ENCODE assay signal across 11 cellular contexts in the genomic region with DNA sequence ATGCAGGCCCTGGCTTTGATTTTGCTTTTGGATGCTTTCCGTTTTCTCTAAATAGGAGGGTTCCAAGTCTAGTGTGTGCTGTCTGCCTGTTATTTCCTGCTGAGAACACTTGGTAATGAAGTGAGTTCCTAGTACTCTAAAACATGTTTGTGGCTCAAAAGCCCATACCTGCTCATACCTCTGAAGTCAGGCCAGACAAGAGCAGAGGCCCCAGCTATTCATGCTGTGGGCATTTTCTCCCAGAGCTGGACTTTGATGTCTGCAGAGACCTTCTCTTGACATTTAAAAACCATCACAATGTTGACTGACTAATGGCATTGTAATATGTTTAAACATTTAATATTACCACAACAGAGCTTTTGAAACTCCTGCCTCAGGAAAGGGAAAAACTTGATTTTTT.
DNase-seq lines count a peak whose midpoint lies in the region; ATAC-seq and TF ChIP-seq lines count a peak whose summit lies in the region.
"Had no signal": no experiment of that assay in that cellular context is flagged by ENCODE, and none has a peak within 500 bp of the region (broad histone marks: within the 10 kb centered on the region; RNA-seq: fewer than 3 reads in every experiment).

No MANE protein-coding gene starts in this region.

- no peaks in the 10 kb centered on the region for H3K9me3 ChIP-seq in cardiac muscle cell (ENCODE audit: low read depth)
- no peaks in the 10 kb centered on the region for H3K9me3 ChIP-seq in trophoblast cell (ENCODE audit: insufficient read depth, low read depth, low read length)
- H3K9me3 ChIP-seq: suprapubic skin had no signal

- no peak overlapping the region for H3K9ac ChIP-seq in trophoblast cell (ENCODE audit: low read length)

- H3K4me1 ChIP-seq in cardiac muscle cell (ENCODE audit: low read depth) (peaks cover 21% of the 10 kb centered on the region), trophoblast cell (ENCODE audit: control insufficient read depth in 1 of 2, insufficient read depth in 2 of 2, low read length in 2 of 2) (peaks cover 9 to 16% of the 10 kb centered on the region in 2 experiments)

- no peak for ATAC-seq in GM18519 (IDR thresholded peaks at IDR 0.05; ENCODE audit: low FRiP score, unreplicated experiment)
- ATAC-seq: activated T-cell treated with anti-CD3 and anti-CD28 coated beads, Interleukin-2, amount 50 U/mL, for 4 hours had no signal

- H3K4me3 ChIP-seq in cardiac muscle cell (no peak overlapping the region), trophoblast cell (ENCODE audit: low read depth, low read length) (no peak overlapping the region)
- H3K4me3 ChIP-seq: suprapubic skin had no signal

- TF ChIP-seq CTCF in cardiac muscle cell (IDR thresholded peaks at IDR 0.05; ENCODE audit: low read depth, low read length) (no peak), GM13976 (IDR thresholded peaks at IDR 0.05; ENCODE audit: borderline replicate concordance, control extremely low read depth, extremely low read depth, insufficient read depth, missing control alignments) (no peak)

- H3K27ac ChIP-seq in cardiac muscle cell (peak overlapping the region; percentile 0), trophoblast cell (ENCODE audit: low read depth, low read length) (peak overlapping the region; percentile 24)
- H3K27ac ChIP-seq: suprapubic skin had no signal

- no peak overlapping the region for H4K91ac ChIP-seq in trophoblast cell (ENCODE audit: low read depth, low read length)

- no peak overlapping the region for H2BK12ac ChIP-seq in trophoblast cell (ENCODE audit: low read length)

- no peak overlapping the region for H3K23ac ChIP-seq in trophoblast cell (ENCODE audit: low read length)

- H2AK5ac ChIP-seq in trophoblast cell (ENCODE audit: low read length), result no peak overlapping the region

- no peaks in the 10 kb centered on the region for H3K79me2 ChIP-seq in trophoblast cell (ENCODE audit: control insufficient read depth, insufficient read depth, low read length, poor library complexity)

- H4K12ac ChIP-seq in trophoblast cell (ENCODE audit: low read depth, low read length), result no peak overlapping the region

- H3K36me3 ChIP-seq in cardiac muscle cell (no peaks in the 10 kb centered on the region), trophoblast cell (ENCODE audit: control insufficient read depth in 1 of 2, insufficient read depth in 2 of 2, low read length in 2 of 2) (no peaks in the 10 kb centered on the region)
- H3K36me3 ChIP-seq: suprapubic skin had no signal

- H3K79me1 ChIP-seq in trophoblast cell (ENCODE audit: low read length), result no peaks in the 10 kb centered on the region

- H3K14ac ChIP-seq in trophoblast cell (ENCODE audit: low read length), result no peak overlapping the region

- peak overlapping the region; percentile 8 for H3K4me2 ChIP-seq in trophoblast cell (ENCODE audit: low read length)

- no peak overlapping the region for H3K4ac ChIP-seq in trophoblast cell (ENCODE audit: low read depth, low read length)

- H2BK5ac ChIP-seq in trophoblast cell (ENCODE audit: low read depth, low read length, poor library complexity), result no peak overlapping the region

- no peak overlapping the region for H2AFZ ChIP-seq in trophoblast cell (ENCODE audit: insufficient read depth, low read length, poor library complexity)

- in situ Hi-C loops in GM13976 (cut with MboI; ENCODE audit: low sequenced_read_pairs, unreplicated experiment), result no loop called here

- no CpG with 5 or more reads among the region's 1 CpG for WGBS in trophoblast cell (ENCODE audit: extremely low coverage, insufficient coverage, insufficient read length)

- DNase-seq in AG08395 (ENCODE audit: low spot score) (peak; percentile 22), RPMI7951 (ENCODE audit: low read depth) (peak; percentile 17), cardiac muscle cell (ENCODE audit: low read depth in 1 of 2, low spot score in 1 of 2) (peak in 1 of 2 donors; percentile 3), trophoblast cell (peak; percentile 90 to 91), NCI-H446 treated with DMSO at 0.1 percent for 48 hours (lab: John Stamatoyannopoulos, UW) (no peak), GM13976 (ENCODE audit: low spot score) (no peak), SKM-1 treated with dmso at 0.1 percent for 144 hours (lab: John Stamatoyannopoulos, UW; ENCODE audit: unreplicated experiment) (no peak)
- DNase-seq: activated T-cell treated with anti-CD3 and anti-CD28 coated beads, Interleukin-2, amount 50 U/mL, for 4 hours; MM.1S had no signal

- no peak overlapping the region for H2BK120ac ChIP-seq in trophoblast cell (ENCODE audit: insufficient read depth, low read length, poor library complexity)

- no peak overlapping the region for H4K8ac ChIP-seq in trophoblast cell (ENCODE audit: low read depth, low read length)

- H3K27me3 ChIP-seq in cardiac muscle cell (no peaks in the 10 kb centered on the region), trophoblast cell (ENCODE audit: insufficient read depth, low read length) (no peaks in the 10 kb centered on the region)
- H3K27me3 ChIP-seq: suprapubic skin had no signal

- no peak overlapping the region for H3K18ac ChIP-seq in trophoblast cell (ENCODE audit: low read length)

Comparison
In these comparisons a context has a peak if more than half of its experiments do, and no peak if none do; other contexts are left out.
1. DNase-seq: peak in AG08395 (single experiment), RPMI7951 (single experiment) and trophoblast cell (2 of 2); none in NCI-H446 treated with DMSO at 0.1 percent for 48 hours (single experiment), GM13976 (single experiment) and SKM-1 treated with dmso at 0.1 percent for 144 hours (single experiment).